Comparison of ENCODE assay signal across 24 cellular contexts in genomic region chr6:143052282-143052681, GRCh38. TPM values are rescaled to one million over a fixed set of nuclear protein-coding genes. Genes with fewer than 3 reads are reported as not detected.
A peak's percentile ranks its signal among the peaks of the same experiment; 100 is the strongest.
DNase-seq lines count a peak whose midpoint lies in the region; ATAC-seq, FAIRE-seq and TF ChIP-seq lines count a peak whose summit lies in the region.
"Had no signal": no experiment of that assay in that cellular context is flagged by ENCODE, and none has a peak within 500 bp of the region (broad histone marks: within the 10 kb centered on the region; RNA-seq: fewer than 3 reads in every experiment).

No MANE protein-coding gene starts in this region.

- no peak overlapping the region for H3K27ac ChIP-seq in OCI-LY3 (ENCODE audit: low read length)
- H3K27ac ChIP-seq in substantia nigra (ENCODE audit: low read depth, low read length, poor library complexity, severe bottlenecking), result no peak overlapping the region
- H3K27ac ChIP-seq in pancreas, result no peak overlapping the region
- H3K27ac ChIP-seq: BLaER1 had no signal

- H3K4me2 ChIP-seq in OCI-LY3 (ENCODE audit: low read length), result 0 out of 2 replicates have a peak overlapping the region, but pooled peaks have one; percentile 3
- H3K4me2 ChIP-seq: BLaER1 had no signal

- no peak overlapping the region for H3K4me3 ChIP-seq in OCI-LY3 (ENCODE audit: low read length)
- no peak overlapping the region for H3K4me3 ChIP-seq in pancreas
- H3K4me3 ChIP-seq: BLaER1 had no signal

- no peaks in the 10 kb centered on the region for H3K9me3 ChIP-seq in OCI-LY3 (ENCODE audit: insufficient read depth, low read length)
- no peaks in the 10 kb centered on the region for H3K9me3 ChIP-seq in pancreas
- H3K9me3 ChIP-seq: BE2C had no signal

- 69 to 81% methylated on average over 5 of the region's 5 CpGs for WGBS in pancreas, 2 donors

- TF ChIP-seq CTCF in OCI-LY3 (IDR thresholded peaks at IDR 0.05; ENCODE audit: low read depth, low read length) (no peak), pancreas (IDR thresholded peaks at IDR 0.05) (no peak)

- H3K36me3 ChIP-seq in OCI-LY3 (replicated peaks; ENCODE audit: low read depth, low read length) (no peaks in the 10 kb centered on the region), pancreas (no peaks in the 10 kb centered on the region)
- H3K36me3 ChIP-seq: BE2C, BLaER1 had no signal

- no peaks in the 10 kb centered on the region for H4K20me1 ChIP-seq in OCI-LY3 (ENCODE audit: insufficient read depth, low read length)
- H4K20me1 ChIP-seq: BLaER1 had no signal

- peak; percentile 30 for ATAC-seq in GM18868 (IDR thresholded peaks at IDR 0.05; ENCODE audit: unreplicated experiment)
- ATAC-seq in HG02610 (IDR thresholded peaks at IDR 0.05; ENCODE audit: unreplicated experiment), result peak; percentile 44
- no peak for ATAC-seq in pancreas

- no peaks in the 10 kb centered on the region for H3K79me2 ChIP-seq in OCI-LY3 (ENCODE audit: low read length)

- H2AFZ ChIP-seq in OCI-LY3 (ENCODE audit: low read depth, low read length), result no peak overlapping the region

- DNase-seq in substantia nigra (lab: John Stamatoyannopoulos, UW), result no peak
- no peak for DNase-seq in hippocampal formation (lab: John Stamatoyannopoulos, UW)
- no peak for DNase-seq in pancreas
- DNase-seq: 8988T; ACHN; BE2C; C1 segment of cervical spinal cord; CD4-positive, alpha-beta memory T cell; CD4-positive, CD25-positive, alpha-beta regulatory T cell; CD8-positive, alpha-beta memory T cell; COR-L47; DMS 273 treated with DMSO at 0.1 percent for 48 hours; DMS153; DMS53; DMS79; DND-41; EL; GDM1 had no signal

- 0 out of 2 replicates have a peak, but pooled peaks cover 7% of the 10 kb centered on the region for H3K4me1 ChIP-seq in OCI-LY3 (ENCODE audit: low read length)
- no peaks in the 10 kb centered on the region for H3K4me1 ChIP-seq in pancreas
- H3K4me1 ChIP-seq: BE2C, BLaER1 had no signal

- intact Hi-C loops in pancreas (cut with DNase I), result no loop called here

- no peaks in the 10 kb centered on the region for H3K27me3 ChIP-seq in OCI-LY3 (ENCODE audit: low read depth, low read length)
- H3K27me3 ChIP-seq in pancreas, result no peaks in the 10 kb centered on the region
- H3K27me3 ChIP-seq: BE2C, BLaER1 had no signal

- H3K9ac ChIP-seq in OCI-LY3 (ENCODE audit: low read length), result no peak overlapping the region
- H3K9ac ChIP-seq: BLaER1 had no signal

- FAIRE-seq in pancreas (lab: Jason Lieb, UNC), result no peak
- FAIRE-seq: A204.1, GM12891 had no signal

RNA-seq across cellular contexts. Expression of gene AIG1, which starts 8.4 kb away (rescaled TPM):
- 10 to 100 TPM in 4 of 6 donors, 1 to 10 TPM in 2; 8.7 to 18.7 (median 12.8) TPM for total RNA-seq in pancreas
- 10 to 100 TPM; 16.5 to 28.9 TPM for polyA plus RNA-seq in pancreas

Comparison
In these comparisons a context has a peak if more than half of its experiments do, and no peak if none do; other contexts are left out.
1. ATAC-seq: peak in GM18868 (single experiment) and HG02610 (single experiment); none in pancreas (0 of 4).